1 cellular context compared by ENCODE assay signal in genomic region chr1:46618746-46619415, GRCh38.
TF ChIP-seq lines count a peak whose summit lies in the region.

No MANE protein-coding gene starts in this region.

TF ChIP-seq in H1, 55 proteins besides CTCF, POLR2A, EP300 and RAD21:
- TF ChIP-seq CTBP2 (IDR thresholded peaks at IDR 0.05; ENCODE audit: borderline replicate concordance, insufficient read depth, insufficient read length, low read length) (no peak), CREB1 (IDR thresholded peaks at IDR 0.05) (no peak)
